In genomic region chr11:114138411-114138810, GRCh38 we compare ENCODE assay signal across 30 cellular contexts.
DNase-seq lines count a peak whose midpoint lies in the region; ATAC-seq, FAIRE-seq and TF ChIP-seq lines count a peak whose summit lies in the region.
"Had no signal": no experiment of that assay in that cellular context is flagged by ENCODE, and none has a peak within 500 bp of the region (broad histone marks: within the 10 kb centered on the region; RNA-seq: fewer than 3 reads in every experiment).

No MANE protein-coding gene starts in this region.

- peaks cover 35% of the 10 kb centered on the region for H3K36me3 ChIP-seq in thoracic aorta
- H3K36me3 ChIP-seq: HAP-1, prostate gland, SJSA1 had no signal

- CTCF ChIA-PET in activated B cell treated with CpG ODN at 0.5 μM for 24 hours (lab: Charles Lee): no interaction called here

- H3K27ac ChIP-seq in thoracic aorta: peak overlapping the region; percentile 94 to 97
- H3K27ac ChIP-seq: prostate gland, SJSA1 had no signal

- H3K4me1 Mint-ChIP-seq in activated naive CD4-positive, alpha-beta T cell treated with anti-CD3 and anti-CD28 coated beads, Interleukin-2, amount 50 U/mL, for 24 hours: peaks cover 52% of the 10 kb centered on the region
- H3K4me1 Mint-ChIP-seq in activated B cell treated with CpG ODN at 0.5 μM for 24 hours (peaks cover 53% of the 10 kb centered on the region), naive B cell (peaks cover 58 to 78% (median 69%) of the 10 kb centered on the region in 3 donors)

- no peak overlapping the region for H3K4me3 Mint-ChIP-seq in activated naive CD4-positive, alpha-beta T cell treated with anti-CD3 and anti-CD28 coated beads, Interleukin-2, amount 50 U/mL, for 24 hours
- H3K4me3 Mint-ChIP-seq in activated B cell treated with CpG ODN at 0.5 μM for 24 hours: peak overlapping the region; percentile 12
- peak overlapping the region in 7 of 8 donors; percentile 31 to 93 (median 76) for H3K4me3 Mint-ChIP-seq in naive B cell
- H3K4me3 Mint-ChIP-seq: activated CD8-positive, alpha-beta T cell treated with anti-CD3 and anti-CD28 coated beads, Interleukin-2, amount 10 ng/mL, durations not matched to agents 7 days and 5 days; CD8-positive, alpha-beta T cell had no signal

- intact Hi-C loops in activated B cell treated with CpG ODN at 0.5 μM for 24 hours (cut with micrococcal nuclease): no loop called here

- no peak overlapping the region for H3K4me3 ChIP-seq in thoracic aorta
- H3K4me3 ChIP-seq: GM12878, HAP-1, Peyer's patch, prostate gland, SJSA1 had no signal

- no peak for TF ChIP-seq CTCF in activated B cell treated with CpG ODN at 0.5 μM for 24 hours (IDR thresholded peaks at IDR 0.05)
- TF ChIP-seq CTCF in thoracic aorta (IDR thresholded peaks at IDR 0.05): no peak

- H3K36me3 Mint-ChIP-seq in activated naive CD4-positive, alpha-beta T cell treated with anti-CD3 and anti-CD28 coated beads, Interleukin-2, amount 50 U/mL, for 24 hours: peaks cover 6% of the 10 kb centered on the region
- H3K36me3 Mint-ChIP-seq in activated B cell treated with CpG ODN at 0.5 μM for 24 hours (ENCODE audit: low read depth): no peaks in the 10 kb centered on the region
- peaks cover 10 to 14% of the 10 kb centered on the region in 2 donors for H3K36me3 Mint-ChIP-seq in naive B cell
- H3K36me3 Mint-ChIP-seq: CD8-positive, alpha-beta T cell had no signal

- H3K9me3 ChIP-seq in thoracic aorta: no peaks in the 10 kb centered on the region
- H3K9me3 ChIP-seq: HAP-1, Peyer's patch, prostate gland, SJSA1 had no signal

- no peaks in the 10 kb centered on the region for H3K27me3 Mint-ChIP-seq in activated naive CD4-positive, alpha-beta T cell treated with anti-CD3 and anti-CD28 coated beads, Interleukin-2, amount 50 U/mL, for 24 hours
- H3K27me3 Mint-ChIP-seq in activated B cell treated with CpG ODN at 0.5 μM for 24 hours: peaks cover 19% of the 10 kb centered on the region
- H3K27me3 Mint-ChIP-seq in naive B cell: peaks cover 4 to 10% (median 7%) of the 10 kb centered on the region in 3 donors

- ATAC-seq in activated B cell treated with CpG ODN at 0.5 μM for 24 hours (ENCODE audit: low read depth) (no peak), naive B cell (ENCODE audit: low read depth in 2 of 2) (peak; percentile 17 to 39), thoracic aorta (ENCODE audit: insufficient number of reproducible peaks, low FRiP score, low read depth) (no peak), HG02571 (IDR thresholded peaks at IDR 0.05; ENCODE audit: unreplicated experiment) (no peak)
- ATAC-seq: activated CD8-positive, alpha-beta T cell treated with anti-CD3 and anti-CD28 coated beads, Interleukin-2, amount 10 ng/mL, durations not matched to agents 7 days and 5 days; CD8-positive, alpha-beta T cell; GM12878 had no signal

- H3K4me1 ChIP-seq in thoracic aorta (ENCODE audit: control insufficient read depth in 1 of 2, low read depth in 2 of 2): peaks cover 91 to 98% of the 10 kb centered on the region in 2 donors
- H3K4me1 ChIP-seq: HAP-1, SJSA1 had no signal

- FAIRE-seq in frontal cortex (lab: Jason Lieb, UNC): no peak
- FAIRE-seq: GM12878, small intestine, TTC549 had no signal

- no peaks in the 10 kb centered on the region for H3K9me3 Mint-ChIP-seq in activated naive CD4-positive, alpha-beta T cell treated with anti-CD3 and anti-CD28 coated beads, Interleukin-2, amount 50 U/mL, for 24 hours
- H3K9me3 Mint-ChIP-seq in activated B cell treated with CpG ODN at 0.5 μM for 24 hours (no peaks in the 10 kb centered on the region), naive B cell (peaks cover 0 to 4% (median 0%) of the 10 kb centered on the region in 7 donors)
- H3K9me3 Mint-ChIP-seq: CD8-positive, alpha-beta T cell had no signal

- POLR2A ChIA-PET in activated B cell treated with CpG ODN at 0.5 μM for 24 hours (lab: Charles Lee): no interaction called here

- no peak for DNase-seq in activated naive CD4-positive, alpha-beta T cell treated with anti-CD3 and anti-CD28 coated beads, Interleukin-2, amount 50 U/mL, for 16 hours
- DNase-seq in activated B cell treated with CpG ODN at 0.5 μM for 24 hours (no peak), naive B cell (no peak), thoracic aorta (ENCODE audit: low spot score) (no peak), NCI-H748 treated with DMSO at 0.1 percent for 48 hours (lab: John Stamatoyannopoulos, UW) (no peak), frontal cortex (ENCODE audit: low spot score in 2 of 2) (no peak)
- DNase-seq: 8988T; activated CD4-positive, alpha-beta T cell treated with anti-CD3 and anti-CD28 coated beads for 1 hour; activated CD8-positive, alpha-beta T cell treated with anti-CD3 and anti-CD28 coated beads, Interleukin-2, amount 10 ng/mL, durations not matched to agents 7 days and 5 days; CD8-positive, alpha-beta T cell; DMS 273 treated with DMSO at 0.1 percent for 48 hours; EL; KG1; mesendoderm; MM.1S; NCI-H1417 treated with DMSO at 0.1 percent for 48 hours; NCI-H2081 treated with DMSO at 0.1 percent for 48 hours; NCI-H226; NCI-H69; Peyer's patch; small intestine; stimulated activated CD4-positive, alpha-beta T cell treated with anti-CD3 and anti-CD28 coated beads, Interleukin-1b, Interleukin-23, amount 100 ng/mL, for 48 hours; T-helper 1 cell had no signal

- peak overlapping the region; percentile 69 for H3K27ac Mint-ChIP-seq in activated naive CD4-positive, alpha-beta T cell treated with anti-CD3 and anti-CD28 coated beads, Interleukin-2, amount 50 U/mL, for 24 hours
- no peak overlapping the region for H3K27ac Mint-ChIP-seq in activated B cell treated with CpG ODN at 0.5 μM for 24 hours
- peak overlapping the region in 2 of 6 donors; percentile 26 to 90 for H3K27ac Mint-ChIP-seq in naive B cell
- H3K27ac Mint-ChIP-seq: CD8-positive, alpha-beta T cell had no signal

- no peaks in the 10 kb centered on the region for H3K27me3 ChIP-seq in thoracic aorta (replicated peaks; ENCODE audit: insufficient read depth)
- H3K27me3 ChIP-seq: Peyer's patch, SJSA1 had no signal

Comparison
In these comparisons a context has a peak if more than half of its experiments do, and no peak if none do; other contexts are left out.
1. ATAC-seq: peak in naive B cell (2 of 2); none in activated B cell treated with CpG ODN at 0.5 μM for 24 hours (single experiment), thoracic aorta (single experiment) and HG02571 (single experiment).